Comparison of ENCODE assay signal across 8 cellular contexts in the genomic region with DNA sequence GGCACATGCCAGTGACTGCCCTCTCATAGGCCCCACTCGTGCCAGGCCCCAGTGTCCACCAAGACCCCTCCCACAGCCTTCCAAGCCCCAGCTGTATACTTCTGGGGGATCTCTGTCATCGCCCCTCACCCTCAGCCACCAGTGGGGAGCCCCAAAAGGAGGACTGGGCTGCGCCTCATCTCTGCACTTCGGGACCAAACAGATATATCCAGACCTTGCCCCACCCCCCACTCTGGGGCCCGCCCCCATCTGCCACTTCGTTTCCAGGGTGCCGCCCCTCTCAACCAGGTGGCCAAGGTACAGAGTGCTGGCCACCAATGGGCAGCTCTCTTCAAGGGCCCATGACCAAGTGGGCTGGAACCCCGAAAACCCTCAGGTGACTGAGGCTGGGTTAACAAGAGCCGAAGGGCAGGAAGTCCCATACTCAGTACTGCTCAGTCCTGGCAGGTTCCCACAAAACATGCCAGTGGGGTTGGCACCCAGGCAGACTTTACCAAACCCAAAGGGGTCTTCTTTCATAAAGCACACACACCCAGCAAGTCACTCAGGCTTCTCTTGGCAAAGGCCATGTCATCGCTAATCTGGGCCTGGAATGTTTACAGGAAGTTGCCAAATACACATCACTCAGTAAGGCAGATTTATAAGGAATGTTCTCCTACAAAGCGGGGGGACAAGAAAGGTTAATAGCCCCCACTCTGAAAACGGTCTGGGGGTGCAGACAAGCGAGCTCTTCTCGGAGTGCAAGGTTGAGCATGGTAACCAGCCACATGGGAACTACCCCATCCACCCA. TPM values are rescaled to one million over a fixed set of nuclear protein-coding genes. Genes with fewer than 3 reads are reported as not detected.
A peak's percentile ranks its signal among the peaks of the same experiment; 100 is the strongest.
DNase-seq lines count a peak whose midpoint lies in the region; ATAC-seq and TF ChIP-seq lines count a peak whose summit lies in the region.

No MANE protein-coding gene starts in this region.

- H3K79me2 ChIP-seq in ACC112 (ENCODE audit: control insufficient read depth, insufficient read depth, low read length, unreplicated experiment) = peaks cover 22% of the 10 kb centered on the region
- H3K79me2 ChIP-seq in KMS-11 (ENCODE audit: insufficient read depth, low read depth) = no peaks in the 10 kb centered on the region

- no peak for TF ChIP-seq CTCF in KMS-11 (conservative IDR thresholded peaks at IDR 0.05; ENCODE audit: low read depth, low read length)
- TF ChIP-seq CTCF in mucosa of descending colon (IDR thresholded peaks at IDR 0.05) = no peak

- DNase-seq in amniotic epithelial cell (ENCODE audit: low read depth) (peak; percentile 54), mucosa of descending colon (peak; percentile 88), GM03348 (ENCODE audit: low spot score) (no peak)

- no peaks in the 10 kb centered on the region for H3K36me3 ChIP-seq in ACC112 (ENCODE audit: insufficient read depth, low read length)
- no peaks in the 10 kb centered on the region for H3K36me3 ChIP-seq in KMS-11 (ENCODE audit: insufficient read depth)
- H3K36me3 ChIP-seq in mucosa of descending colon (ENCODE audit: low read depth) = no peaks in the 10 kb centered on the region

- ATAC-seq in mucosa of descending colon (peak; percentile 44), HG02571 (IDR thresholded peaks at IDR 0.05; ENCODE audit: unreplicated experiment) (no peak), GM19452 (IDR thresholded peaks at IDR 0.05; ENCODE audit: unreplicated experiment) (no peak), GM21529 (IDR thresholded peaks at IDR 0.05; ENCODE audit: unreplicated experiment) (no peak)

- H3K9me3 ChIP-seq in mucosa of descending colon = no peaks in the 10 kb centered on the region

- H3K4me3 ChIP-seq in ACC112 (ENCODE audit: low read depth, low read length) (peak overlapping the region; percentile 68; the same call in 1 of the 2 replicates), KMS-11 (IDR thresholded peaks at IDR 0.05; ENCODE audit: insufficient read depth, low read depth, low read length) (no peak overlapping the region), mucosa of descending colon (no peak overlapping the region)

- peaks cover 17% of the 10 kb centered on the region for H3K27me3 ChIP-seq in ACC112 (ENCODE audit: insufficient read depth, low read length)
- peaks cover 4% of the 10 kb centered on the region; the same call in 1 of the 2 replicates for H3K27me3 ChIP-seq in KMS-11 (ENCODE audit: insufficient read depth, low read depth)

- H3K4me1 ChIP-seq in ACC112 (ENCODE audit: control insufficient read depth, insufficient read depth, low read length, unreplicated experiment) = peaks cover 25% of the 10 kb centered on the region
- H3K4me1 ChIP-seq in KMS-11 (ENCODE audit: low read depth, poor library complexity, severe bottlenecking) = peaks cover 30% of the 10 kb centered on the region
- peaks cover 36% of the 10 kb centered on the region for H3K4me1 ChIP-seq in mucosa of descending colon (ENCODE audit: low read depth)

- peak overlapping the region; percentile 80 for H3K4me2 ChIP-seq in KMS-11

- H3K9ac ChIP-seq in KMS-11 = peak overlapping the region; percentile 87

- H2AFZ ChIP-seq in ACC112 (ENCODE audit: low read length, unreplicated experiment) (no peak overlapping the region), KMS-11 (ENCODE audit: low read depth) (peak overlapping the region; percentile 41; the same call in 1 of the 2 replicates)

- intact Hi-C loops in mucosa of descending colon (cut with DNase I, micrococcal nuclease) = no loop called here

- H4K20me1 ChIP-seq in KMS-11 (ENCODE audit: insufficient read depth) = no peaks in the 10 kb centered on the region

- H3K27ac ChIP-seq in ACC112 (ENCODE audit: low read depth, low read length) (peak overlapping the region; percentile 89), KMS-11 (peak overlapping the region; percentile 98)

RNA-seq across cellular contexts. Expression of a gene that starts 4.4 kb away (rescaled TPM):
- 10 to 100 TPM; 32.4 to 56.4 (median 42.9) TPM for total RNA-seq in mucosa of descending colon

RNA-seq across cellular contexts. Expression of a gene that starts 4.7 kb away (rescaled TPM):
- 1 to 10 TPM; 1.2 to 1.3 (median 1.2) TPM for total RNA-seq in mucosa of descending colon

RNA-seq across cellular contexts. Expression of a gene that starts 54.9 kb away (rescaled TPM):
- 10 to 100 TPM; 48.0 to 55.1 (median 51.9) TPM for total RNA-seq in mucosa of descending colon
